In the genomic region with DNA sequence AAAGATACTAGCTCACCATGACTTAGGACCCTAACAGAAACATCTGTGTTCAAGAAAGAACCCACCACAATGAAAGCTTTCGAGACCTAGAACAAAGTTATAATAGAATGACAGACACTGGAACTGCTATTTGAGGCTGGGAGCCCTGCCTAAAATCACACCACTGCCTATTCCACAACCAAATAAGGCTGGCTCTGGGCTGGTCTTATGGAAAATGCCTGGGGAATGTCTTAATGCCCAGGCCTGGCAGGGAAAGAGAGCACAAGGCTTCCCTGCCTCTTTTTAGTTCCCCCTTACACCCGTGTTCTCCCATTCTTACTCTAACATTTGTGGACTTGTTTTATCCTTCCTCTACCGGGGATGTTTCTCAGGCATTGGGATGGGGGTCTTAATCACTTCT, we compare ENCODE assay signal across 15 cellular contexts. TPM values are rescaled to one million over a fixed set of nuclear protein-coding genes. Genes with fewer than 3 reads are reported as not detected.
"Had no signal": no experiment of that assay in that cellular context is flagged by ENCODE, and none has a peak within 500 bp of the region (broad histone marks: within the 10 kb centered on the region; RNA-seq: fewer than 3 reads in every experiment).

No MANE protein-coding gene starts in this region.

- H3K27ac Mint-ChIP-seq: activated CD4-positive, alpha-beta memory T cell treated with anti-CD3 and anti-CD28 coated beads, Interleukin-2, amount 10 ng/mL, durations not matched to agents 7 days and 5 days; activated naive CD8-positive, alpha-beta T cell treated with anti-CD3 and anti-CD28 coated beads, Interleukin-2, amount 10 ng/mL, durations not matched to agents 7 days and 5 days; stimulated activated effector memory CD8-positive, alpha-beta T cell treated with anti-CD3 and anti-CD28 coated beads, Interleukin-12 subunit alpha, Interleukin-12 subunit beta, amount 100 ng/mL, for 72 hours; T-cell had no signal

- H3K27ac ChIP-seq: foreskin keratinocyte, left lung, pancreas had no signal

- H3K9me3 Mint-ChIP-seq: activated CD4-positive, alpha-beta memory T cell treated with anti-CD3 and anti-CD28 coated beads, Interleukin-2, amount 10 ng/mL, durations not matched to agents 7 days and 5 days; stimulated activated effector memory CD8-positive, alpha-beta T cell treated with anti-CD3 and anti-CD28 coated beads, Interleukin-12 subunit alpha, Interleukin-12 subunit beta, amount 100 ng/mL, for 72 hours had no signal

- H3K4me1 ChIP-seq: foreskin keratinocyte had no signal

- H3K4me1 Mint-ChIP-seq: activated CD4-positive, alpha-beta memory T cell treated with anti-CD3 and anti-CD28 coated beads, Interleukin-2, amount 10 ng/mL, durations not matched to agents 7 days and 5 days had no signal

- H3K36me3 ChIP-seq: left lung, pancreas had no signal

- H3K4me3 ChIP-seq: left lung, pancreas, smooth muscle cell had no signal

- DNase-seq: activated CD4-positive, alpha-beta memory T cell treated with anti-CD3 and anti-CD28 coated beads, Interleukin-2, amount 10 ng/mL, durations not matched to agents 7 days and 5 days; activated naive CD8-positive, alpha-beta T cell treated with anti-CD3 and anti-CD28 coated beads, Interleukin-2, amount 10 ng/mL, durations not matched to agents 7 days and 5 days; activated T-cell treated with anti-CD3 and anti-CD28 coated beads, Interleukin-2, amount 50 U/mL, for 48 hours; anterior cingulate cortex; foreskin keratinocyte; head of caudate nucleus; islet precursor cell; left lung; mesendoderm; pancreas; T-cell; T1000 had no signal

- H3K36me3 Mint-ChIP-seq: activated naive CD8-positive, alpha-beta T cell treated with anti-CD3 and anti-CD28 coated beads, Interleukin-2, amount 10 ng/mL, durations not matched to agents 7 days and 5 days; stimulated activated effector memory CD8-positive, alpha-beta T cell treated with anti-CD3 and anti-CD28 coated beads, Interleukin-12 subunit alpha, Interleukin-12 subunit beta, amount 100 ng/mL, for 72 hours; T-cell had no signal

- H3K4me3 Mint-ChIP-seq: activated CD4-positive, alpha-beta memory T cell treated with anti-CD3 and anti-CD28 coated beads, Interleukin-2, amount 10 ng/mL, durations not matched to agents 7 days and 5 days; activated naive CD8-positive, alpha-beta T cell treated with anti-CD3 and anti-CD28 coated beads, Interleukin-2, amount 10 ng/mL, durations not matched to agents 7 days and 5 days; stimulated activated effector memory CD8-positive, alpha-beta T cell treated with anti-CD3 and anti-CD28 coated beads, Interleukin-12 subunit alpha, Interleukin-12 subunit beta, amount 100 ng/mL, for 72 hours; T-cell had no signal

- H3K9me3 ChIP-seq: left lung, pancreas had no signal

- H3K27me3 ChIP-seq: pancreas had no signal

- ATAC-seq: foreskin keratinocyte; left lung; pancreas; stimulated activated effector memory CD8-positive, alpha-beta T cell treated with anti-CD3 and anti-CD28 coated beads, Interleukin-12 subunit alpha, Interleukin-12 subunit beta, amount 100 ng/mL, for 72 hours; T-cell had no signal

RNA-seq across cellular contexts. Expression of a gene that starts 5.6 kb away (rescaled TPM):
- total RNA-seq: activated CD4-positive, alpha-beta memory T cell treated with anti-CD3 and anti-CD28 coated beads, Interleukin-2, amount 10 ng/mL, durations not matched to agents 7 days and 5 days; foreskin keratinocyte; myocyte had no signal

RNA-seq across cellular contexts. Expression of a gene that starts 51.6 kb away (rescaled TPM):
- total RNA-seq: activated CD4-positive, alpha-beta memory T cell treated with anti-CD3 and anti-CD28 coated beads, Interleukin-2, amount 10 ng/mL, durations not matched to agents 7 days and 5 days; activated naive CD8-positive, alpha-beta T cell treated with anti-CD3 and anti-CD28 coated beads, Interleukin-2, amount 10 ng/mL, durations not matched to agents 7 days and 5 days; foreskin keratinocyte; smooth muscle cell; T-cell had no signal
